Comparison of ENCODE assay signal across 8 cellular contexts in the genomic region with DNA sequence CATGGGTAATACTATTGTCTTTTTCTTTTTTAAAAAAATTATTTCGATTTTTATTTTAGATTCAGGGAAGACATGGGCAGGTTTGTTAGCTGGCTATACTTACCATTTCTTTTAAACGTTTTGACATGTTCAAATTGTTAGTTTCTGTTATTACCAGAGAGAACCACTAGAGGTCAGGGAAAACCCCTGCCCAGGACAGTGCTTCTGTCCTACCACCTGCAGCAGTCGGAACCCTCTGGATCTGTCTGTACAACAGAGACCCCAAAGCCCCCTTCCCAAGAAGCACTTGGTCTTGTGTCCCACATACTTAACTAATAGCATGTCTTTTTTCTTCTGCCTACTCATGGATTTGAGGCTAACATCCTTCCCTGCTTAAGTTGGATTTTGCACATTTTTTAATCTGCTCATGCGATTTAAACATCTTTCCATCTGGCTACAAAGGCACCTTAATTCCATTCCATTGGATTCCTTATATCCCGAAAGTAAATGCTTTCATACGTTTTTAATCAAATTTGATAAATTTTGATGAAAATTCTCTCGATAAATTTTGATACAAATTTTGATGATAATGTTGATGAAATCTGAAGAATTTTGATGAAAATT. TPM values are rescaled to one million over a fixed set of nuclear protein-coding genes. Genes with fewer than 3 reads are reported as not detected.
DNase-seq lines count a peak whose midpoint lies in the region; ATAC-seq and TF ChIP-seq lines count a peak whose summit lies in the region.

No MANE protein-coding gene starts in this region.

- H3K4me1 Mint-ChIP-seq in naive thymus-derived CD8-positive, alpha-beta T cell: no peaks in the 10 kb centered on the region

- POLR2A ChIA-PET in naive thymus-derived CD8-positive, alpha-beta T cell (lab: Charles Lee): no interaction called here

- H3K9me3 Mint-ChIP-seq in naive thymus-derived CD8-positive, alpha-beta T cell: no peaks in the 10 kb centered on the region

- ATAC-seq in GM21825 (IDR thresholded peaks at IDR 0.05; ENCODE audit: unreplicated experiment): peak; percentile 94
- peak; percentile 45 to 56 for ATAC-seq in naive thymus-derived CD8-positive, alpha-beta T cell

- H3K27me3 Mint-ChIP-seq in naive thymus-derived CD8-positive, alpha-beta T cell: peaks cover 0 to 8% (median 0%) of the 10 kb centered on the region in 5 donors

- H3K36me3 Mint-ChIP-seq in naive thymus-derived CD8-positive, alpha-beta T cell: no peaks in the 10 kb centered on the region

- H3K4me3 ChIP-seq in epithelial cell of esophagus (ENCODE audit: low read length): no peak overlapping the region

- no peak overlapping the region for H3K4me3 Mint-ChIP-seq in naive thymus-derived CD8-positive, alpha-beta T cell

- DNase-seq in A172 (ENCODE audit: low spot score) (peak; percentile 51), GDM1 (lab: John Stamatoyannopoulos, UW) (peak; percentile 7), HuH-7 (ENCODE audit: low spot score) (peak; percentile 65), SHP77 (lab: John Stamatoyannopoulos, UW) (peak; percentile 45 to 53), epithelial cell of esophagus (ENCODE audit: low read depth) (peak; percentile 58), HuH-7.5 (ENCODE audit: low spot score) (no peak)
- peak in 3 of 10 donors; percentile 3 to 20 (median 7) for DNase-seq in naive thymus-derived CD8-positive, alpha-beta T cell

- H3K27ac Mint-ChIP-seq in naive thymus-derived CD8-positive, alpha-beta T cell: no peak overlapping the region

- TF ChIP-seq CTCF in epithelial cell of esophagus (IDR thresholded peaks at IDR 0.05; ENCODE audit: insufficient read depth, low read depth, low read length, missing control alignments): peak; percentile 81

RNA-seq across cellular contexts. Expression of a gene that starts 10.0 kb away (rescaled TPM):
- total RNA-seq in A172 (2014; rRNA removed; shearing (Covaris generic)): 0.74 and 1.2 TPM in 2 replicates
- total RNA-seq in naive thymus-derived CD8-positive, alpha-beta T cell: under 1 TPM; 0.52 TPM
- under 1 TPM in 2 of 3 donors, not detected in 1; 0.44 to 0.99 TPM for polyA plus RNA-seq in naive thymus-derived CD8-positive, alpha-beta T cell
